In the genomic region with DNA sequence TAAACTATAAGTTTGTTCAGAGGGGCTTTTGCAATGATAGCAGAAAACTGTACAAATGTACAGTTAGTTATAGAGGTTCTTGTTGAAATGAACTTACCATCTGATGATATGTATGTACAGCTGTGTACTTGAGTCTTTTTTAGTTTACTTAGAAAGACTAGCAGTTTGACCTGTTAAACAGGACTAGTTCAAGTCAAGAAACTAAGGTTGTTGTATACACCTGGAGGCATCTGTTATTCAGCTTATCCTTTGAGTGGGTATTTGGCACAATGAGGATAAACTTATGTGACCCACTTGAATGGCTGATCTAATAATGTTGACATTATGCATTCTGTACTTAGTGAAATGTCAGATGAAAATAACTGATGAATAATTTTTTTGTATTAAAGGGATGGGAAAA, we compare ENCODE assay signal across 24 cellular contexts.
"Had no signal": no experiment of that assay in that cellular context is flagged by ENCODE, and none has a peak within 500 bp of the region (broad histone marks: within the 10 kb centered on the region; RNA-seq: fewer than 3 reads in every experiment).

No MANE protein-coding gene starts in this region.

- H3K27me3 ChIP-seq: gastroesophageal sphincter, upper lobe of left lung had no signal

- H3K27ac ChIP-seq: coronary artery, epithelial cell of prostate, thoracic aorta, upper lobe of left lung had no signal

- H3K9me3 ChIP-seq: gastroesophageal sphincter, mucosa of descending colon, thoracic aorta, upper lobe of left lung had no signal

- H3K4me3 Mint-ChIP-seq: memory B cell; neural crest cell; T-helper 1 cell treated with Interleukin-12 subunit alpha and Interleukin-12 subunit beta and Interleukin-4 antibody, amounts not matched to agents 30 μg/mL and 1 μg/mL, for 36 hours had no signal

- H3K4me3 ChIP-seq: coronary artery, gastroesophageal sphincter, mucosa of descending colon, thoracic aorta, upper lobe of left lung had no signal

- H3K4me1 Mint-ChIP-seq: neural crest cell had no signal

- ATAC-seq: gastroesophageal sphincter, left cardiac atrium had no signal

- H3K27me3 Mint-ChIP-seq: memory B cell had no signal

- DNase-seq: activated CD4-positive, alpha-beta T cell treated with anti-CD3 and anti-CD28 coated beads for 4 hours; activated CD4-positive, alpha-beta T cell treated with anti-CD3 and anti-CD28 coated beads, Interleukin-2, amount 50 U/mL, for 48 hours; activated CD4-positive, CD25-positive, alpha-beta regulatory T cell; activated CD8-positive, alpha-beta memory T cell treated with anti-CD3 and anti-CD28 coated beads, Interleukin-2, amount 50 U/mL, for 48 hours; activated naive CD4-positive, alpha-beta T cell treated with Interleukin-2 at 50 U/mL for 16 hours; activated T-cell treated with anti-CD3 and anti-CD28 coated beads, Interleukin-2, amount 50 U/mL, for 48 hours; amygdala; cerebellar nuclear complex; head of caudate nucleus; left cardiac atrium; mucosa of descending colon; posterior cingulate gyrus; stimulated activated CD4-positive, alpha-beta T cell treated with anti-CD3 and anti-CD28 coated beads, Interleukin-2, amount 100 ng/mL, for 48 hours; stimulated activated CD8-positive, alpha-beta memory T cell treated with anti-CD3 and anti-CD28 coated beads, Interleukin-4, amount 100 ng/mL, for 48 hours; stimulated activated naive CD4-positive, alpha-beta T cell; T1000; upper lobe of left lung had no signal

- H3K9me3 Mint-ChIP-seq: memory B cell; neural crest cell; T-helper 1 cell treated with Interleukin-12 subunit alpha and Interleukin-12 subunit beta and Interleukin-4 antibody, amounts not matched to agents 30 μg/mL and 1 μg/mL, for 36 hours had no signal
